Comparison of ENCODE assay signal across 1 cellular context in genomic region chr2:162782138-162782537, GRCh38.
TF ChIP-seq lines count a peak whose summit lies in the region.

No MANE protein-coding gene starts in this region.

TF ChIP-seq in SK-N-SH treated with all-trans-retinoic acid at 6 μM for 48 hours, 23 proteins besides CTCF, POLR2A, EP300 and RAD21 (continued from another document):
- TF ChIP-seq ARNTL (CRISPR knock-in tag; IDR thresholded peaks at IDR 0.05; ENCODE audit: borderline replicate concordance, low read depth) (no peak), POU6F1 (CRISPR knock-in tag; IDR thresholded peaks at IDR 0.05; ENCODE audit: borderline replicate concordance, low read depth) (no peak), ZNF8 (CRISPR knock-in tag; IDR thresholded peaks at IDR 0.05) (no peak)
TF ChIP-seq in SK-N-SH treated with all-trans-retinoic acid at 6 μM for 48 hours: peak in this region for 0.
